ENCODE assay signal across 8 cellular contexts in the genomic region with DNA sequence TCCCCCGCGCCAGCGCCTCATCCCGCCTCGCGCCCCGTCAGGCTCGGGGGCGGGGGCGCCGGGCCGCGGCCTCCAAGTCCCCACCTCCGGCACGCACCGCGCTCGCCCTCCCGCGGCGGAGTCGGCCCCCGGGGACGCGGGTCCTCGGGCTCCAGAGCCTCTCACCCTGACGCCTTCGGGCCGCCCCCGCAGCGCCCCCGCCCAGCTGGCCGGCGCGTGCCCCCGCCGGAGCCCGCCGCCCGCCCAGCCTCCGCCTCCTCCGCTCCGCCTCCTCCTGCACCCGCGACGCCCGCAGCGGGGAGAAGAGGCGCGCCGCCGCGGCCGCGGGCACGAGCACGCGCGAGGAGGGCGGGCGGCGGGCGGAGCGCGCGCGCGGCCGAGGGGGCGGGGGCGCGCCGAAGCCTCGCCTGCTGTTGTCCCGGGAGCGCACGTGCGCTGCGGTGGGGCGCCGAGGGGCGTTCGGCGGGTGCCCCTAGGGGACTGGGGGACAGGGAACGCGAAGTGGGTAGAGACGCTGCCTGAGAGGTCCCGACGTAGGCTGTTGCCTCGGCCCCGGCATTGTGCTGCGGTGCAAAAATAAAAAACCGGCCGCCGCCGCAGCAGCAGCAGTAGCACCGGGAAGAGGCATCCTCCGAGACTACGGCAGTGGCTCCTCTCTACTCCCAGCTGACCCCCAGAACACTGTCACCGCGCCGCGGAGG.
DNase-seq lines count a peak whose midpoint lies in the region; ATAC-seq and TF ChIP-seq lines count a peak whose summit lies in the region.

No MANE protein-coding gene starts in this region.

- H3K27ac Mint-ChIP-seq in progenitor cell of endocrine pancreas, result peak overlapping the region; percentile 65

- H3K4me3 ChIP-seq in right atrium auricular region (peak overlapping the region; percentile 49 to 67), upper lobe of right lung (peak overlapping the region; percentile 64)

- H3K27me3 ChIP-seq in right atrium auricular region, result no peaks in the 10 kb centered on the region
- no peaks in the 10 kb centered on the region for H3K27me3 ChIP-seq in upper lobe of right lung

- H3K9me3 ChIP-seq in right atrium auricular region, result no peaks in the 10 kb centered on the region
- no peaks in the 10 kb centered on the region for H3K9me3 ChIP-seq in upper lobe of right lung

- intact Hi-C loops in upper lobe of right lung (cut with DNase I), result no loop called here

- ATAC-seq in GM21390 (IDR thresholded peaks at IDR 0.05; ENCODE audit: unreplicated experiment), result peak; percentile 72
- peak; percentile 95 for ATAC-seq in upper lobe of right lung

- no peaks in the 10 kb centered on the region for H3K36me3 Mint-ChIP-seq in progenitor cell of endocrine pancreas (ENCODE audit: insufficient read depth)

- peak overlapping the region; percentile 59 for H3K27ac ChIP-seq in C4-2B
- peak overlapping the region; percentile 31 to 61 for H3K27ac ChIP-seq in right atrium auricular region
- peak overlapping the region; percentile 51 for H3K27ac ChIP-seq in upper lobe of right lung

- peaks cover 52% of the 10 kb centered on the region for H3K4me1 Mint-ChIP-seq in progenitor cell of endocrine pancreas (ENCODE audit: low read depth)

- DNase-seq in LHCN-M2 (ENCODE audit: low read depth) (peak; percentile 68), SKM-1 (lab: John Stamatoyannopoulos, UW; ENCODE audit: unreplicated experiment) (peak; percentile 60), amniotic stem cell (lab: John Stamatoyannopoulos, UW) (peak; percentile 33), right atrium auricular region (ENCODE audit: low spot score) (no peak), progenitor cell of endocrine pancreas (ENCODE audit: low spot score, unreplicated experiment) (peak; percentile 77), upper lobe of right lung (peak; percentile 93)

- H3K4me1 ChIP-seq in right atrium auricular region (peaks cover 0 to 32% of the 10 kb centered on the region in 2 donors), upper lobe of right lung (peaks cover 14% of the 10 kb centered on the region)

- peaks cover 3% of the 10 kb centered on the region for H3K27me3 Mint-ChIP-seq in progenitor cell of endocrine pancreas

- 0 out of 2 replicates have a peak, but pooled peaks have one; percentile 3 for TF ChIP-seq CTCF in C4-2B (conservative IDR thresholded peaks at IDR 0.05)
- no peak for TF ChIP-seq CTCF in right atrium auricular region (IDR thresholded peaks at IDR 0.05)
- TF ChIP-seq CTCF in progenitor cell of endocrine pancreas (IDR thresholded peaks at IDR 0.05; ENCODE audit: unreplicated experiment), result no peak
- no peak for TF ChIP-seq CTCF in upper lobe of right lung (IDR thresholded peaks at IDR 0.05)

- H3K9me3 Mint-ChIP-seq in progenitor cell of endocrine pancreas (ENCODE audit: low read depth), result no peaks in the 10 kb centered on the region

- peak overlapping the region; percentile 74 for H3K4me3 Mint-ChIP-seq in progenitor cell of endocrine pancreas (ENCODE audit: low read depth)

- no peaks in the 10 kb centered on the region for H3K36me3 ChIP-seq in right atrium auricular region
- no peaks in the 10 kb centered on the region for H3K36me3 ChIP-seq in upper lobe of right lung
